ENCODE assay signal across 9 cellular contexts in genomic region chr3:128498127-128498626, GRCh38. TPM values are rescaled to one million over a fixed set of nuclear protein-coding genes. Genes with fewer than 3 reads are reported as not detected.
A peak's percentile ranks its signal among the peaks of the same experiment; 100 is the strongest.
DNase-seq lines count a peak whose midpoint lies in the region; ATAC-seq and TF ChIP-seq lines count a peak whose summit lies in the region.
"Had no signal": no experiment of that assay in that cellular context is flagged by ENCODE, and none has a peak within 500 bp of the region (broad histone marks: within the 10 kb centered on the region; RNA-seq: fewer than 3 reads in every experiment).

No MANE protein-coding gene starts in this region.

- CTCF ChIA-PET in activated CD4-positive, alpha-beta T cell treated with anti-CD3 and anti-CD28 coated beads, Interleukin-2, amount 10 ng/mL, durations not matched to agents 7 days and 5 days (lab: Charles Lee), result interaction anchor here (1.1 to 1.7 kb wide), 5 partner anchors 15 to 107 kb away, joined by 3 to 5 read pairs (median 3); no protein-coding TSS in a partner anchor
- CTCF ChIA-PET in RWPE1 (lab: Yijun Ruan, JAX), result interaction anchor here (0.7 to 2.5 kb wide), 7 partner anchors 68 to 1354 kb away, joined by 3 to 8 read pairs (median 5); no protein-coding TSS in a partner anchor

- H3K36me3 ChIP-seq in suprapubic skin, result no peaks in the 10 kb centered on the region

- no peak for TF ChIP-seq EP300 in suprapubic skin (IDR thresholded peaks at IDR 0.05)

- no peak for DNase-seq in activated CD4-positive, alpha-beta T cell treated with anti-CD3 and anti-CD28 coated beads, Interleukin-2, amount 10 ng/mL, durations not matched to agents 7 days and 5 days
- DNase-seq in activated CD4-positive, alpha-beta T cell treated with anti-CD3 and anti-CD28 coated beads for 48 hours, result no peak
- DNase-seq in RWPE1 (ENCODE audit: low spot score) (no peak), foreskin fibroblast (no peak), suprapubic skin (ENCODE audit: low spot score in 2 of 2) (peak; percentile 9 to 28), NCI-H69 (lab: John Stamatoyannopoulos, UW) (no peak)

- H3K27me3 Mint-ChIP-seq in activated CD4-positive, alpha-beta T cell treated with anti-CD3 and anti-CD28 coated beads, Interleukin-2, amount 10 ng/mL, durations not matched to agents 7 days and 5 days, result peaks cover 63% of the 10 kb centered on the region

- peaks cover 5% of the 10 kb centered on the region for H3K4me1 Mint-ChIP-seq in activated CD4-positive, alpha-beta T cell treated with anti-CD3 and anti-CD28 coated beads, Interleukin-2, amount 10 ng/mL, durations not matched to agents 7 days and 5 days

- peaks cover 94% of the 10 kb centered on the region for H3K27me3 ChIP-seq in suprapubic skin

- no peak overlapping the region for H3K27ac Mint-ChIP-seq in activated CD4-positive, alpha-beta T cell treated with anti-CD3 and anti-CD28 coated beads, Interleukin-2, amount 10 ng/mL, durations not matched to agents 7 days and 5 days

- no peaks in the 10 kb centered on the region for H3K36me3 Mint-ChIP-seq in activated CD4-positive, alpha-beta T cell treated with anti-CD3 and anti-CD28 coated beads, Interleukin-2, amount 10 ng/mL, durations not matched to agents 7 days and 5 days (ENCODE audit: low read depth)

- peaks cover 17% of the 10 kb centered on the region for H3K4me1 ChIP-seq in suprapubic skin

- H3K9me3 ChIP-seq in suprapubic skin, result no peaks in the 10 kb centered on the region

- TF ChIP-seq POLR2A in suprapubic skin (IDR thresholded peaks at IDR 0.05), result no peak

- POLR2A ChIA-PET in activated CD4-positive, alpha-beta T cell treated with anti-CD3 and anti-CD28 coated beads, Interleukin-2, amount 10 ng/mL, durations not matched to agents 7 days and 5 days (lab: Charles Lee), result no interaction called here
- POLR2A ChIA-PET in RWPE1 (lab: Yijun Ruan, JAX; ENCODE audit: low non-redundant PET), result no interaction called here

- peak; percentile 63; the same call in 1 of the 2 replicates for TF ChIP-seq CTCF in RWPE1 (conservative IDR thresholded peaks at IDR 0.05; ENCODE audit: low read depth)
- no peak for TF ChIP-seq CTCF in foreskin fibroblast (IDR thresholded peaks at IDR 0.05; ENCODE audit: low read depth, low read length)
- no peak for TF ChIP-seq CTCF in suprapubic skin (IDR thresholded peaks at IDR 0.05)

- H3K9me3 Mint-ChIP-seq in activated CD4-positive, alpha-beta T cell treated with anti-CD3 and anti-CD28 coated beads, Interleukin-2, amount 10 ng/mL, durations not matched to agents 7 days and 5 days, result no peaks in the 10 kb centered on the region

- H3K27ac ChIP-seq in RWPE1 (no peak overlapping the region), suprapubic skin (no peak overlapping the region)

- peak overlapping the region; percentile 23 for H3K4me3 Mint-ChIP-seq in activated CD4-positive, alpha-beta T cell treated with anti-CD3 and anti-CD28 coated beads, Interleukin-2, amount 10 ng/mL, durations not matched to agents 7 days and 5 days

- ATAC-seq in HG03175 (IDR thresholded peaks at IDR 0.05; ENCODE audit: unreplicated experiment) (no peak), GM21825 (IDR thresholded peaks at IDR 0.05; ENCODE audit: unreplicated experiment) (no peak)

- H3K4me3 ChIP-seq in foreskin fibroblast (ENCODE audit: low read depth in 1 of 2, low read length in 2 of 2) (peak overlapping the region; percentile 39 to 43), suprapubic skin (peak overlapping the region; percentile 57)

- WGBS in suprapubic skin, result 27% methylated on average over 5 of the region's 5 CpGs

RNA-seq across cellular contexts. Expression of gene GATA2, which starts 5.2 kb away (rescaled TPM):
- total RNA-seq in activated CD4-positive, alpha-beta T cell treated with anti-CD3 and anti-CD28 coated beads, Interleukin-2, amount 10 ng/mL, durations not matched to agents 7 days and 5 days, result not detected
- 10 to 100 TPM in 1 of 4 donors, 1 to 10 TPM in 3; 2.4 to 10.3 (median 5.4) TPM for total RNA-seq in suprapubic skin

RNA-seq across cellular contexts. Expression of gene DNAJB8, which starts 31.5 kb away (rescaled TPM):
- total RNA-seq in activated CD4-positive, alpha-beta T cell treated with anti-CD3 and anti-CD28 coated beads, Interleukin-2, amount 10 ng/mL, durations not matched to agents 7 days and 5 days, result not detected
- not detected for total RNA-seq in suprapubic skin
- total RNA-seq: epithelial cell of proximal tubule had no signal

Comparison
In these comparisons a context has a peak if more than half of its experiments do, and no peak if none do; other contexts are left out.
1. DNase-seq: peak in suprapubic skin (2 of 2); none in activated CD4-positive, alpha-beta T cell treated with anti-CD3 and anti-CD28 coated beads, Interleukin-2, amount 10 ng/mL, durations not matched to agents 7 days and 5 days (single experiment), activated CD4-positive, alpha-beta T cell treated with anti-CD3 and anti-CD28 coated beads for 48 hours (single experiment), RWPE1 (single experiment), foreskin fibroblast (0 of 2) and NCI-H69 (single experiment).